In genomic region chr3:47854720-47855455, GRCh38 we compare ENCODE assay signal across 20 cellular contexts. TPM values are rescaled to one million over a fixed set of nuclear protein-coding genes. Genes with fewer than 3 reads are reported as not detected.
A peak's percentile ranks its signal among the peaks of the same experiment; 100 is the strongest.
DNase-seq lines count a peak whose midpoint lies in the region; ATAC-seq and TF ChIP-seq lines count a peak whose summit lies in the region.
"Had no signal": no experiment of that assay in that cellular context is flagged by ENCODE, and none has a peak within 500 bp of the region (broad histone marks: within the 10 kb centered on the region; RNA-seq: fewer than 3 reads in every experiment).

No MANE protein-coding gene starts in this region.

- TF ChIP-seq POLR2A in spleen (IDR thresholded peaks at IDR 0.05) (no peak), Peyer's patch (IDR thresholded peaks at IDR 0.05) (no peak)

- H3K4me1 ChIP-seq in mammary epithelial cell (ENCODE audit: insufficient read depth, low read length) (no peaks in the 10 kb centered on the region), endodermal cell (ENCODE audit: control insufficient read depth, insufficient read depth, low read length) (no peaks in the 10 kb centered on the region), spleen (no peaks in the 10 kb centered on the region), Peyer's patch (no peaks in the 10 kb centered on the region)
- H3K4me1 ChIP-seq: Caco-2, HAP-1 had no signal

- no peak for DNase-seq in MCF 10A (ENCODE audit: unreplicated experiment)
- no peak for DNase-seq in mammary epithelial cell
- DNase-seq in RWPE1 (ENCODE audit: low spot score): no peak
- DNase-seq in endodermal cell: no peak
- peak; percentile 55 for DNase-seq in spleen
- no peak for DNase-seq in Peyer's patch
- no peak for DNase-seq in activated CD4-positive, alpha-beta T cell treated with anti-CD3 and anti-CD28 coated beads for 4 hours
- DNase-seq: 8988T, Caco-2, Karpas-422, NCI-H1417, NCI-H1930, NCI-H2171, NCI-H446 treated with DMSO at 0.1 percent for 48 hours, NCI-H774 had no signal

- no peaks in the 10 kb centered on the region for H3K9me3 Mint-ChIP-seq in MCF 10A (ENCODE audit: unreplicated experiment)
- no peaks in the 10 kb centered on the region for H3K9me3 Mint-ChIP-seq in endodermal cell
- H3K9me3 Mint-ChIP-seq: CD14-positive monocyte had no signal

- H3K36me3 Mint-ChIP-seq in MCF 10A (ENCODE audit: insufficient read depth, unreplicated experiment): peaks cover 81% of the 10 kb centered on the region
- peaks cover 62% of the 10 kb centered on the region for H3K36me3 Mint-ChIP-seq in endodermal cell (ENCODE audit: low read depth)

- H3K27ac ChIP-seq in mammary epithelial cell (ENCODE audit: insufficient read depth, low read depth, low read length) (no peak overlapping the region), RWPE1 (peak overlapping the region; percentile 16), endodermal cell (ENCODE audit: low read depth, low read length) (peak overlapping the region; percentile 10), spleen (no peak overlapping the region), Peyer's patch (no peak overlapping the region)

- no peak overlapping the region for H3K4me2 ChIP-seq in mammary epithelial cell (ENCODE audit: insufficient read depth, low read depth, low read length)

- CTCF ChIA-PET in MCF 10A (lab: Yijun Ruan, JAX): interaction anchor here (1.1 kb wide), 1 partner anchor 296 kb away, joined by 3 read pairs; no protein-coding TSS in a partner anchor
- CTCF ChIA-PET in mammary epithelial cell (lab: Charles Lee; ENCODE audit: low non-redundant PET): no interaction called here
- CTCF ChIA-PET in RWPE1 (lab: Yijun Ruan, JAX): interaction anchor here (0.7 kb wide), 1 partner anchor 71 kb away, joined by 3 read pairs; no protein-coding TSS in a partner anchor

- intact Hi-C loops in MCF 10A (cut with micrococcal nuclease): loop anchor here (5.0 kb wide), 1 partner anchor 297 kb away; no protein-coding TSS in a partner anchor
- intact Hi-C loops in mammary epithelial cell (cut with micrococcal nuclease): no loop called here
- intact Hi-C loops in spleen (cut with DNase I; ENCODE audit: low total_unique reads): no loop called here

- 89% methylated on average over 13 of the region's 14 CpGs for WGBS in mammary epithelial cell (ENCODE audit: low coverage, missing lambda C conversion rate)
- 92 to 94% methylated on average over 12 to 14 of the region's 14 CpGs for WGBS in endodermal cell (ENCODE audit: insufficient coverage in 1 of 2, insufficient read length in 1 of 2), 2 experiments
- WGBS in spleen, 5 donors: 92 to 96% (median 94%) methylated on average over 9 to 14 of the region's 14 CpGs

- H3K27me3 Mint-ChIP-seq in MCF 10A (ENCODE audit: insufficient read depth, unreplicated experiment) (no peaks in the 10 kb centered on the region), endodermal cell (ENCODE audit: insufficient read depth) (no peaks in the 10 kb centered on the region)

- H3K4me3 ChIP-seq in mammary epithelial cell (replicated peaks in 1 of 3; ENCODE audit: insufficient read depth in 1 of 3, low read depth in 2 of 3, low read length in 3 of 3) (no peak overlapping the region), endodermal cell (ENCODE audit: low read length) (no peak overlapping the region), spleen (no peak overlapping the region), Peyer's patch (no peak overlapping the region)
- H3K4me3 ChIP-seq: GM12878, HAP-1 had no signal

- no peaks in the 10 kb centered on the region for H3K79me2 ChIP-seq in mammary epithelial cell (ENCODE audit: insufficient read depth, low read length)

- BruUV-seq in MCF 10A (replicated peaks; lab: Mats Ljungman, UMichigan): no TSS peak
- no TSS peak for BruUV-seq in mammary epithelial cell (replicated peaks; lab: Mats Ljungman, UMichigan)

- in situ Hi-C loops in mammary epithelial cell (cut with MboI; ENCODE audit: low sequenced_read_pairs in 2 of 2): no loop called here

- H3K4me3 Mint-ChIP-seq in MCF 10A (ENCODE audit: unreplicated experiment): no peak overlapping the region
- no peak overlapping the region for H3K4me3 Mint-ChIP-seq in endodermal cell
- H3K4me3 Mint-ChIP-seq: CD14-positive monocyte had no signal

- POLR2A ChIA-PET in MCF 10A (lab: Yijun Ruan, JAX) (no interaction called here), RWPE1 (lab: Yijun Ruan, JAX; ENCODE audit: low non-redundant PET) (no interaction called here)

- H3K27ac Mint-ChIP-seq in MCF 10A (ENCODE audit: low read depth, unreplicated experiment) (peak overlapping the region; percentile 7), endodermal cell (no peak overlapping the region)

- no peaks in the 10 kb centered on the region for H3K9me3 ChIP-seq in mammary epithelial cell (replicated peaks; ENCODE audit: insufficient read depth, low read length)
- no peaks in the 10 kb centered on the region for H3K9me3 ChIP-seq in endodermal cell (ENCODE audit: control insufficient read depth, low read length)
- no peaks in the 10 kb centered on the region for H3K9me3 ChIP-seq in spleen
- H3K9me3 ChIP-seq in Peyer's patch: no peaks in the 10 kb centered on the region
- H3K9me3 ChIP-seq: Caco-2, HAP-1 had no signal

- H2AFZ ChIP-seq in mammary epithelial cell (ENCODE audit: low read depth, low read length): no peak overlapping the region

- H3K4me1 Mint-ChIP-seq in MCF 10A (ENCODE audit: insufficient read depth, unreplicated experiment) (no peaks in the 10 kb centered on the region), endodermal cell (no peaks in the 10 kb centered on the region)

- ATAC-seq in HG03520 (IDR thresholded peaks at IDR 0.05; ENCODE audit: unreplicated experiment): no peak
- ATAC-seq: GM12878, HepG2 had no signal

- peaks cover 2% of the 10 kb centered on the region for H4K20me1 ChIP-seq in mammary epithelial cell (ENCODE audit: insufficient read depth, low read length)

- H3K27me3 ChIP-seq in mammary epithelial cell (ENCODE audit: insufficient read depth, low read length) (no peaks in the 10 kb centered on the region), endodermal cell (ENCODE audit: control insufficient read depth, insufficient read depth, low read length, poor library complexity, severe bottlenecking) (no peaks in the 10 kb centered on the region), spleen (replicated peaks in 1 of 7) (no peaks in the 10 kb centered on the region), Peyer's patch (no peaks in the 10 kb centered on the region)

- peaks cover 25% of the 10 kb centered on the region for H3K36me3 ChIP-seq in mammary epithelial cell (ENCODE audit: insufficient read depth, low read length)
- H3K36me3 ChIP-seq in endodermal cell (ENCODE audit: control insufficient read depth, insufficient read depth, low read length): peaks cover 81% of the 10 kb centered on the region
- peaks cover 0 to 100% (median 76%) of the 10 kb centered on the region in 6 donors for H3K36me3 ChIP-seq in spleen
- H3K36me3 ChIP-seq in Peyer's patch: peaks cover 0 to 84% (median 0%) of the 10 kb centered on the region in 3 donors

- no peak overlapping the region for H3K9ac ChIP-seq in mammary epithelial cell (ENCODE audit: insufficient read depth, low read length)
- H3K9ac ChIP-seq in endodermal cell (ENCODE audit: extremely low read depth, low read length, poor library complexity, severe bottlenecking): no peak overlapping the region

- TF ChIP-seq CTCF in MCF 10A (IDR thresholded peaks at IDR 0.05; ENCODE audit: unreplicated experiment): no peak
- TF ChIP-seq CTCF in mammary epithelial cell (conservative IDR thresholded peaks at IDR 0.05 in 1 of 2, IDR thresholded peaks at IDR 0.05 in 1 of 2; ENCODE audit: extremely low read depth in 1 of 2, insufficient read depth in 1 of 2, low read depth in 1 of 2, low read length in 2 of 2): no peak
- no peak for TF ChIP-seq CTCF in RWPE1 (conservative IDR thresholded peaks at IDR 0.05; ENCODE audit: low read depth)
- peak; percentile 33 for TF ChIP-seq CTCF in endodermal cell (conservative IDR thresholded peaks at IDR 0.05)
- TF ChIP-seq CTCF in spleen (IDR thresholded peaks at IDR 0.05 in 8 of 11, conservative IDR thresholded peaks at IDR 0.05 in 3 of 11): no peak
- TF ChIP-seq CTCF in Peyer's patch (IDR thresholded peaks at IDR 0.05): no peak

- dilution Hi-C loops in mammary epithelial cell (cut with HindIII; ENCODE audit: low sequenced_read_pairs): no loop called here

RNA-seq across cellular contexts. Expression of gene DHX30, which starts 52.0 kb away (rescaled TPM):
- total RNA-seq in MCF 10A (2022) (80.5 and 86.2 TPM in 2 replicates), mammary epithelial cell (10 to 100 TPM; 60.5 to 61.6 TPM), endodermal cell (100 to 1,000 TPM; 104 to 113 TPM), spleen (10 to 100 TPM; 50.5 to 73.5 (median 65.8) TPM), Peyer's patch (10 to 100 TPM; 42.0 to 72.9 (median 58.5) TPM)
- polyA plus RNA-seq in mammary epithelial cell (53.4 TPM), spleen (10 to 100 TPM; 31.9 to 52.5 (median 44.4) TPM)
- polyA minus RNA-seq in mammary epithelial cell: 44.0 TPM
- 96.9 TPM for polyA plus RNA-seq in endodermal cell (2013, experiment 1 of 2)
- 86.5 TPM for polyA plus RNA-seq in endodermal cell (2013, experiment 2 of 2)

Comparison
In these comparisons a context has a peak if more than half of its experiments do, and no peak if none do; other contexts are left out.
1. H3K27ac ChIP-seq: peak in RWPE1 (single experiment) and endodermal cell (single experiment); none in mammary epithelial cell (single experiment), spleen (0 of 8) and Peyer's patch (0 of 4).